Comparison of ENCODE assay signal across 12 cellular contexts in genomic region chr6:162119349-162119748, GRCh38.
A peak's percentile ranks its signal among the peaks of the same experiment; 100 is the strongest.
DNase-seq lines count a peak whose midpoint lies in the region; ATAC-seq and TF ChIP-seq lines count a peak whose summit lies in the region.
"Had no signal": no experiment of that assay in that cellular context is flagged by ENCODE, and none has a peak within 500 bp of the region (broad histone marks: within the 10 kb centered on the region; RNA-seq: fewer than 3 reads in every experiment).

No MANE protein-coding gene starts in this region.

- intact Hi-C loops in left ventricle myocardium inferior (cut with micrococcal nuclease): no loop called here
- intact Hi-C loops in psoas muscle (cut with DNase I): no loop called here

- H3K36me3 ChIP-seq in left ventricle myocardium inferior (no peaks in the 10 kb centered on the region), psoas muscle (ENCODE audit: insufficient read depth in 1 of 2, low read depth in 1 of 2) (no peaks in the 10 kb centered on the region)

- DNase-seq in GM03348 (ENCODE audit: low spot score) (peak; percentile 67), UCSD-AML1 (lab: John Stamatoyannopoulos, UW; ENCODE audit: unreplicated experiment) (peak; percentile 12), left ventricle myocardium inferior (peak; percentile 21), psoas muscle (peak in 1 of 2 donors; percentile 14), NCI-H1436 (lab: John Stamatoyannopoulos, UW) (no peak)
- DNase-seq: Caco-2, kidney glomerular epithelial cell had no signal

- no peak overlapping the region for H3K27ac ChIP-seq in left ventricle myocardium inferior (replicated peaks)
- peak overlapping the region; percentile 18 for H3K27ac ChIP-seq in psoas muscle
- H3K27ac ChIP-seq: VCaP had no signal

- no peak overlapping the region for H3K4me3 ChIP-seq in left ventricle myocardium inferior
- no peak overlapping the region for H3K4me3 ChIP-seq in psoas muscle
- H3K4me3 ChIP-seq: skin epidermis had no signal

- WGBS in psoas muscle, 3 donors: 11 to 25% (median 18%) methylated on average over 4 of the region's 4 CpGs

- TF ChIP-seq CTCF in left ventricle myocardium inferior (IDR thresholded peaks at IDR 0.05; ENCODE audit: borderline replicate concordance) (no peak), psoas muscle (IDR thresholded peaks at IDR 0.05) (peak; percentile 9)

- H3K27me3 ChIP-seq in left ventricle myocardium inferior (ENCODE audit: low read depth) (no peaks in the 10 kb centered on the region), psoas muscle (ENCODE audit: insufficient read depth in 3 of 3, low read length in 2 of 3) (no peaks in the 10 kb centered on the region)

- no peaks in the 10 kb centered on the region for H3K9me3 ChIP-seq in left ventricle myocardium inferior (replicated peaks)
- H3K9me3 ChIP-seq in psoas muscle: no peaks in the 10 kb centered on the region
- H3K9me3 ChIP-seq: Caco-2 had no signal

- ATAC-seq in psoas muscle: peak; percentile 70 to 83 (median 80)
- ATAC-seq in HG03280 (IDR thresholded peaks at IDR 0.05; ENCODE audit: unreplicated experiment): no peak
- ATAC-seq in GM18861 (IDR thresholded peaks at IDR 0.05; ENCODE audit: unreplicated experiment): no peak
- no peak for ATAC-seq in GM21390 (IDR thresholded peaks at IDR 0.05; ENCODE audit: unreplicated experiment)

- H3K4me1 ChIP-seq in left ventricle myocardium inferior (peaks cover 12% of the 10 kb centered on the region), psoas muscle (peaks cover 13% of the 10 kb centered on the region)
- H3K4me1 ChIP-seq: Caco-2 had no signal

Comparison
In these comparisons a context has a peak if more than half of its experiments do, and no peak if none do; other contexts are left out.
1. ATAC-seq: peak in psoas muscle (4 of 4); none in HG03280 (single experiment), GM18861 (single experiment) and GM21390 (single experiment).